10 cellular contexts compared by ENCODE assay signal in genomic region chr6:119533603-119534279, GRCh38.
DNase-seq lines count a peak whose midpoint lies in the region; ATAC-seq and TF ChIP-seq lines count a peak whose summit lies in the region.
"Had no signal": no experiment of that assay in that cellular context is flagged by ENCODE, and none has a peak within 500 bp of the region (broad histone marks: within the 10 kb centered on the region; RNA-seq: fewer than 3 reads in every experiment).

No MANE protein-coding gene starts in this region.

- H3K27ac ChIP-seq in foreskin keratinocyte = peak overlapping the region; percentile 49
- H3K27ac ChIP-seq: HL-60, neutrophil had no signal

- no peaks in the 10 kb centered on the region for H3K9me3 Mint-ChIP-seq in activated T-helper 2 cell treated with anti-CD3 and anti-CD28 coated beads, Interferon-gamma antibody, Interleukin-2, Interleukin-4, amounts not matched to agents 10 μg/mL and 5 μg/mL and 100 μg/mL, durations not matched to agents 14 hours and 24 hours and 36 hours

- no peak for TF ChIP-seq CTCF in foreskin keratinocyte (conservative IDR thresholded peaks at IDR 0.05)

- ATAC-seq in GM21360 (IDR thresholded peaks at IDR 0.05; ENCODE audit: unreplicated experiment) = peak; percentile 76
- peak; percentile 99 for ATAC-seq in foreskin keratinocyte

- peaks cover 18% of the 10 kb centered on the region for H3K27me3 Mint-ChIP-seq in activated T-helper 2 cell treated with anti-CD3 and anti-CD28 coated beads, Interferon-gamma antibody, Interleukin-2, Interleukin-4, amounts not matched to agents 10 μg/mL and 5 μg/mL and 100 μg/mL, durations not matched to agents 14 hours and 24 hours and 36 hours (ENCODE audit: low read depth)

- H3K4me1 Mint-ChIP-seq in activated T-helper 2 cell treated with anti-CD3 and anti-CD28 coated beads, Interferon-gamma antibody, Interleukin-2, Interleukin-4, amounts not matched to agents 10 μg/mL and 5 μg/mL and 100 μg/mL, durations not matched to agents 14 hours and 24 hours and 36 hours (ENCODE audit: low read depth) = peaks cover 11% of the 10 kb centered on the region

- peaks cover 23% of the 10 kb centered on the region for H3K4me1 ChIP-seq in foreskin keratinocyte

- no peaks in the 10 kb centered on the region for H3K27me3 ChIP-seq in foreskin keratinocyte
- H3K27me3 ChIP-seq: neutrophil had no signal

- H3K4me3 Mint-ChIP-seq in activated T-helper 2 cell treated with anti-CD3 and anti-CD28 coated beads, Interferon-gamma antibody, Interleukin-2, Interleukin-4, amounts not matched to agents 10 μg/mL and 5 μg/mL and 100 μg/mL, durations not matched to agents 14 hours and 24 hours and 36 hours (ENCODE audit: low read depth) = no peak overlapping the region

- no peaks in the 10 kb centered on the region for H3K36me3 Mint-ChIP-seq in activated T-helper 2 cell treated with anti-CD3 and anti-CD28 coated beads, Interferon-gamma antibody, Interleukin-2, Interleukin-4, amounts not matched to agents 10 μg/mL and 5 μg/mL and 100 μg/mL, durations not matched to agents 14 hours and 24 hours and 36 hours (ENCODE audit: low read depth)

- intact Hi-C loops in activated T-helper 2 cell treated with anti-CD3 and anti-CD28 coated beads, Interferon-gamma antibody, Interleukin-2, Interleukin-4, amounts not matched to agents 10 μg/mL and 5 μg/mL and 100 μg/mL, durations not matched to agents 14 hours and 24 hours and 36 hours (cut with micrococcal nuclease) = loop anchor here (2.0 to 10.0 kb wide), 2 partner anchors 71 to 179 kb away; no protein-coding TSS in a partner anchor

- DNase-seq in EL (peak; percentile 67), HS-5 (ENCODE audit: low read depth) (peak; percentile 59), foreskin keratinocyte (peak; percentile 90 to 96), HuH-7.5 (ENCODE audit: low spot score) (no peak), cerebellar nuclear complex (lab: John Stamatoyannopoulos, UW) (no peak), superior temporal gyrus (ENCODE audit: extremely low spot score) (no peak)
- no peak for DNase-seq in activated T-helper 2 cell treated with anti-CD3 and anti-CD28 coated beads, Interferon-gamma antibody, Interleukin-2, Interleukin-4, amounts not matched to agents 10 μg/mL and 5 μg/mL and 100 μg/mL, durations not matched to agents 14 hours and 24 hours and 36 hours (ENCODE audit: low spot score)

- H3K27ac Mint-ChIP-seq in activated T-helper 2 cell treated with anti-CD3 and anti-CD28 coated beads, Interferon-gamma antibody, Interleukin-2, Interleukin-4, amounts not matched to agents 10 μg/mL and 5 μg/mL and 100 μg/mL, durations not matched to agents 14 hours and 24 hours and 36 hours = no peak overlapping the region

Comparison
In these comparisons a context has a peak if more than half of its experiments do, and no peak if none do; other contexts are left out.
1. DNase-seq: peak in EL (single experiment), HS-5 (single experiment) and foreskin keratinocyte (2 of 2); none in activated T-helper 2 cell treated with anti-CD3 and anti-CD28 coated beads, Interferon-gamma antibody, Interleukin-2, Interleukin-4, amounts not matched to agents 10 μg/mL and 5 μg/mL and 100 μg/mL, durations not matched to agents 14 hours and 24 hours and 36 hours (single experiment), HuH-7.5 (single experiment), cerebellar nuclear complex (0 of 2) and superior temporal gyrus (single experiment).